ENCODE assay signal across 11 cellular contexts in the genomic region with DNA sequence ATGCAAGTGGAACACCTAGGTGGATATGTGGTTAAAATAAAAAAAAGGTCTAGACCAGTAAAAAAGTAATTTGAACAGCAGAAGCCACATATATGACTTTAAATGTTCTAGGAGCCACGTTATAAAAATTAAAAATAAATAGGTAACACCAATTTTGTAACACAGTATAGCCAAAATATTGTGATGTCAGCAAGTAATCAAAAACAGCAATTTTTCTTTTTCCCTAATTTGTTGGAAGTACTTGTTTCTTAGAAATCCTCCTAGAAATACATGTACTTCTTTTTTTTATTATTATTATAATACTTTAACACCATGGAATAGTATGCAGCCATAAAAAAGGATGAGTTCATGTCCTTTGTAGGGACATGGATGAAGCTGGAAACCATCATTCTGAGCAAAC. TPM values are rescaled to one million over a fixed set of nuclear protein-coding genes. Genes with fewer than 3 reads are reported as not detected.
"Had no signal": no experiment of that assay in that cellular context is flagged by ENCODE, and none has a peak within 500 bp of the region (broad histone marks: within the 10 kb centered on the region; RNA-seq: fewer than 3 reads in every experiment).

No MANE protein-coding gene starts in this region.

- H3K4me3 ChIP-seq: GM23338 had no signal

- H3K27ac ChIP-seq: KMS-11 had no signal

- FAIRE-seq: H1, H54, HTR-8/SVneo had no signal

- H3K9ac ChIP-seq: KMS-11 had no signal

- H3K4me2 ChIP-seq: KMS-11 had no signal

- DNase-seq: H9, HCEC 1CT, HFFc6, Karpas-422, KBM-7 had no signal

RNA-seq across cellular contexts. Expression of a gene that starts 25.7 kb away (rescaled TPM):
- total RNA-seq: H1, H9, HT-29 had no signal
